ENCODE assay signal across 17 cellular contexts in genomic region chr2:120761911-120762310, GRCh38. TPM values are rescaled to one million over a fixed set of nuclear protein-coding genes. Genes with fewer than 3 reads are reported as not detected.
DNase-seq lines count a peak whose midpoint lies in the region; ATAC-seq and TF ChIP-seq lines count a peak whose summit lies in the region.
"Had no signal": no experiment of that assay in that cellular context is flagged by ENCODE, and none has a peak within 500 bp of the region (broad histone marks: within the 10 kb centered on the region; RNA-seq: fewer than 3 reads in every experiment).

No MANE protein-coding gene starts in this region.

- H3K14ac ChIP-seq in H9 (ENCODE audit: insufficient read depth, low read length), result no peak overlapping the region
- peak overlapping the region; percentile 34; the same call in 1 of the 2 replicates for H3K14ac ChIP-seq in IMR-90 (replicated peaks; ENCODE audit: low read depth, low read length)

- peaks cover 43% of the 10 kb centered on the region; the same call in 1 of the 2 replicates for H3K79me2 ChIP-seq in H9 (ENCODE audit: insufficient read depth, low read length)

- H3K9me3 ChIP-seq in H9 (ENCODE audit: control insufficient read depth, low read depth, low read length), result no peaks in the 10 kb centered on the region
- H3K9me3 ChIP-seq in IMR-90 (ENCODE audit: control insufficient read depth, insufficient read depth, low read length), result no peaks in the 10 kb centered on the region
- H3K9me3 ChIP-seq in sigmoid colon, result no peaks in the 10 kb centered on the region

- no peaks in the 10 kb centered on the region for H3K27me3 ChIP-seq in H9 (ENCODE audit: insufficient read depth, low read length)
- H3K27me3 ChIP-seq in IMR-90 (ENCODE audit: control insufficient read depth, insufficient read depth, low read length), result no peaks in the 10 kb centered on the region
- no peaks in the 10 kb centered on the region for H3K27me3 ChIP-seq in sigmoid colon
- H3K27me3 ChIP-seq: BLaER1 treated with 17β-estradiol and CSF1 and Interleukin-3, amounts not matched to agents 10 nM and 100 nM had no signal

- H3K23me2 ChIP-seq in H9 (ENCODE audit: insufficient read length, low read depth, low read length, poor library complexity, severe bottlenecking), result no peaks in the 10 kb centered on the region

- H3K4ac ChIP-seq in H9 (ENCODE audit: low read depth, low read length), result no peak overlapping the region
- peak overlapping the region; percentile 97 for H3K4ac ChIP-seq in IMR-90 (ENCODE audit: low read depth, low read length)

- H3K4me3 ChIP-seq in IMR-90 (ENCODE audit: insufficient read depth, low read depth, low read length) (no peak overlapping the region), sigmoid colon (no peak overlapping the region)
- H3K4me3 ChIP-seq: BLaER1 treated with 17β-estradiol and CSF1 and Interleukin-3, amounts not matched to agents 10 nM and 100 nM; GM12878; GM23338; K562; PC-9 had no signal

- CTCF ChIA-PET in IMR-90 (lab: Yijun Ruan, JAX), result no interaction called here

- intact Hi-C loops in IMR-90 (cut with micrococcal nuclease) (no loop called here), sigmoid colon (cut with DNase I) (no loop called here)

- H2BK20ac ChIP-seq in H9 (ENCODE audit: low read depth, low read length, poor library complexity, severe bottlenecking) (no peak overlapping the region), IMR-90 (ENCODE audit: low read depth, low read length) (no peak overlapping the region)

- in situ Hi-C loops in IMR-90 (cut with MboI; ENCODE audit: low sequenced_read_pairs), result no loop called here

- no peaks in the 10 kb centered on the region for H3K9me3 Mint-ChIP-seq in H9
- H3K9me3 Mint-ChIP-seq: GM23338 had no signal

- BruUV-seq in IMR-90 (replicated peaks; lab: Mats Ljungman, UMichigan), result no TSS peak

- H2BK5ac ChIP-seq in H9 (ENCODE audit: insufficient read length, low read length), result no peak overlapping the region
- H2BK5ac ChIP-seq in IMR-90 (ENCODE audit: low read depth, low read length, poor library complexity, severe bottlenecking), result no peak overlapping the region

- H3K4me1 ChIP-seq in H9 (ENCODE audit: insufficient read depth, low read length), result peaks cover 30% of the 10 kb centered on the region
- H3K4me1 ChIP-seq in IMR-90 (ENCODE audit: control insufficient read depth, insufficient read depth, low read length), result peaks cover 75% of the 10 kb centered on the region
- peaks cover 0 to 60% (median 48%) of the 10 kb centered on the region in 4 donors for H3K4me1 ChIP-seq in sigmoid colon

- H3K27ac ChIP-seq in H9 (ENCODE audit: insufficient read length, low read depth, low read length) (no peak overlapping the region), IMR-90 (ENCODE audit: insufficient read depth, low read length) (no peak overlapping the region), sigmoid colon (no peak overlapping the region)
- H3K27ac ChIP-seq: BLaER1 treated with 17β-estradiol and CSF1 and Interleukin-3, amounts not matched to agents 10 nM and 100 nM; PC-9 had no signal

- no peak for TF ChIP-seq RAD21 in IMR-90 (IDR thresholded peaks at IDR 0.05; ENCODE audit: low read length)

- WGBS in H9 (ENCODE audit: extremely low coverage, insufficient read length, low lambda C conversion rate), result no CpG with 5 or more reads among the region's 5 CpGs
- WGBS in IMR-90 (ENCODE audit: extremely low coverage in 2 of 2, insufficient read length in 1 of 2), 2 experiments, result 94% methylated on average over 3 of the region's 5 CpGs; no CpG with 5 or more reads in 1 of the 2 experiments
- 89 to 92% methylated on average over 5 of the region's 5 CpGs for WGBS in sigmoid colon, 2 donors

- H3K23ac ChIP-seq in H9 (ENCODE audit: insufficient read length, low read depth, low read length), result no peak overlapping the region
- no peak overlapping the region for H3K23ac ChIP-seq in IMR-90 (ENCODE audit: low read depth, low read length)

- H2AFZ ChIP-seq in H9 (ENCODE audit: low read length) (no peak overlapping the region), IMR-90 (replicated peaks; ENCODE audit: low read length, poor library complexity) (no peak overlapping the region)
- H2AFZ ChIP-seq: GM23338, PC-9 had no signal

- H4K20me1 ChIP-seq in H9 (ENCODE audit: control insufficient read depth, insufficient read depth, insufficient read length) (no peaks in the 10 kb centered on the region), IMR-90 (ENCODE audit: insufficient read depth, low read length) (peaks cover 42% of the 10 kb centered on the region)
- H4K20me1 ChIP-seq: BLaER1 treated with 17β-estradiol and CSF1 and Interleukin-3, amounts not matched to agents 10 nM and 100 nM had no signal

- no peak for ATAC-seq in IMR-90 (ENCODE audit: low read depth)
- ATAC-seq: CD8-positive, alpha-beta T cell; GM12878; GM23338; K562 had no signal

- no peak for TF ChIP-seq EP300 in sigmoid colon (IDR thresholded peaks at IDR 0.05)

- peaks cover 5% of the 10 kb centered on the region for H3K79me1 ChIP-seq in H9 (ENCODE audit: insufficient read depth, low read depth, low read length, poor library complexity, severe bottlenecking)
- H3K79me1 ChIP-seq in IMR-90 (ENCODE audit: low read depth in 1 of 2, low read length in 2 of 2), result peaks cover 20 to 90% of the 10 kb centered on the region in 2 experiments; a peak in 3 of 4 replicates

- POLR2A ChIA-PET in IMR-90 (lab: Charles Lee; ENCODE audit: unreplicated experiment), result no interaction called here

- H3K36me3 Mint-ChIP-seq in H9 (ENCODE audit: insufficient read depth in 1 of 3, low read depth in 3 of 3), result no peaks in the 10 kb centered on the region; a peak in 1 of 7 replicates
- H3K36me3 Mint-ChIP-seq: CD8-positive, alpha-beta T cell had no signal

- H3K9ac ChIP-seq in H9 (ENCODE audit: extremely low read depth, insufficient read length, low read length) (no peak overlapping the region), IMR-90 (ENCODE audit: low read depth, low read length) (no peak overlapping the region)
- H3K9ac ChIP-seq: BLaER1 treated with 17β-estradiol and CSF1 and Interleukin-3, amounts not matched to agents 10 nM and 100 nM had no signal

- H2BK15ac ChIP-seq in H9 (ENCODE audit: low read depth, low read length), result no peak overlapping the region
- H2BK15ac ChIP-seq in IMR-90 (ENCODE audit: low read depth, low read length), result no peak overlapping the region

- peaks cover 79% of the 10 kb centered on the region for H3K9me1 ChIP-seq in IMR-90 (ENCODE audit: insufficient read depth, low read length)

- no peak overlapping the region for H3K56ac ChIP-seq in H9 (ENCODE audit: insufficient read length, low read depth, low read length)
- H3K56ac ChIP-seq in IMR-90 (ENCODE audit: extremely low read depth, insufficient read depth, low read length), result no peak overlapping the region

- H2AK5ac ChIP-seq in H9 (ENCODE audit: insufficient read length, low read length), result no peak overlapping the region
- no peak overlapping the region for H2AK5ac ChIP-seq in IMR-90 (ENCODE audit: low read depth, low read length)

- no peak overlapping the region for H3K27ac Mint-ChIP-seq in H9
- H3K27ac Mint-ChIP-seq: CD8-positive, alpha-beta T cell; GM23338 had no signal

- DNase-seq in H9, result peak; percentile 19
- no peak for DNase-seq in IMR-90
- DNase-seq in islet precursor cell, result peak; percentile 50
- DNase-seq in sigmoid colon, result peak; percentile 40
- no peak for DNase-seq in NCI-H510A (lab: John Stamatoyannopoulos, UW)
- no peak for DNase-seq in NOMO-1 treated with dmso at 0.1 percent for 144 hours (lab: John Stamatoyannopoulos, UW; ENCODE audit: unreplicated experiment)
- no peak for DNase-seq in RKO (ENCODE audit: low spot score)
- DNase-seq: Calu3; CD8-positive, alpha-beta T cell; NCI-H1105 treated with DMSO at 0.1 percent for 48 hours; NCI-H1694 treated with DMSO at 0.1 percent for 48 hours; NCI-H524; PC-9 had no signal

- no peak overlapping the region for H2BK12ac ChIP-seq in H9 (ENCODE audit: insufficient read length, low read depth, low read length)

- H3K4me1 Mint-ChIP-seq in H9, result peaks cover 83 to 89% of the 10 kb centered on the region in 2 experiments

- H4K8ac ChIP-seq in H9 (replicated peaks; ENCODE audit: insufficient read length, low read depth, low read length) (no peak overlapping the region), IMR-90 (ENCODE audit: low read depth in 2 of 2, low read length in 2 of 2) (no peak overlapping the region; a peak in 1 of 4 replicates)

- dilution Hi-C loops in IMR-90 (cut with HindIII; ENCODE audit: low sequenced_read_pairs, unreplicated experiment), result no loop called here

- H2BK120ac ChIP-seq in H9 (ENCODE audit: low read depth, low read length, poor library complexity, severe bottlenecking), result no peak overlapping the region
- H2BK120ac ChIP-seq in IMR-90 (ENCODE audit: low read depth, low read length), result no peak overlapping the region

- H3K4me3 Mint-ChIP-seq in H9, result no peak overlapping the region
- H3K4me3 Mint-ChIP-seq: CD8-positive, alpha-beta T cell; GM23338 had no signal

- H3T11ph ChIP-seq in H9 (ENCODE audit: low read length), result no peak overlapping the region

- H3K18ac ChIP-seq in H9 (ENCODE audit: insufficient read length, low read depth, low read length) (no peak overlapping the region), IMR-90 (ENCODE audit: low read depth, low read length) (no peak overlapping the region)

- H2AK9ac ChIP-seq in IMR-90 (replicated peaks; ENCODE audit: low read depth, low read length, poor library complexity), result no peak overlapping the region

- H4K5ac ChIP-seq in H9 (ENCODE audit: insufficient read length, low read depth, low read length) (no peak overlapping the region), IMR-90 (ENCODE audit: low read depth, low read length) (no peak overlapping the region)

- H3K27me3 Mint-ChIP-seq in H9 (ENCODE audit: low read depth), result no peaks in the 10 kb centered on the region; the same call in 1 of the 2 replicates

- TF ChIP-seq POLR2A in IMR-90 (IDR thresholded peaks at IDR 0.05; ENCODE audit: low read depth, low read length) (no peak), sigmoid colon (IDR thresholded peaks at IDR 0.05) (no peak)

- no peak overlapping the region for H3K4me2 ChIP-seq in H9 (ENCODE audit: insufficient read depth, insufficient read length, low read length)
- no peak overlapping the region for H3K4me2 ChIP-seq in IMR-90 (ENCODE audit: low read depth, low read length)
- H3K4me2 ChIP-seq: BLaER1 treated with 17β-estradiol and CSF1 and Interleukin-3, amounts not matched to agents 10 nM and 100 nM; PC-9 had no signal

- H4K91ac ChIP-seq in H9 (ENCODE audit: insufficient read length, low read depth, low read length) (no peak overlapping the region), IMR-90 (ENCODE audit: insufficient read depth, low read depth, low read length) (peak overlapping the region; percentile 48; the same call in 1 of the 2 replicates)

- TF ChIP-seq CTCF in H9 (conservative IDR thresholded peaks at IDR 0.05) (no peak), IMR-90 (conservative IDR thresholded peaks at IDR 0.05; ENCODE audit: low read depth, low read length) (no peak), sigmoid colon (IDR thresholded peaks at IDR 0.05) (no peak)

- H3K36me3 ChIP-seq in IMR-90 (ENCODE audit: control insufficient read depth, insufficient read depth, low read length) (no peaks in the 10 kb centered on the region), sigmoid colon (no peaks in the 10 kb centered on the region)
- H3K36me3 ChIP-seq: BLaER1 treated with 17β-estradiol and CSF1 and Interleukin-3, amounts not matched to agents 10 nM and 100 nM had no signal

RNA-seq across cellular contexts. Expression of gene GLI2, which starts 26.2 kb away (rescaled TPM):
- total RNA-seq in H9 (2021), result 56.7 and 59.3 TPM in 2 replicates
- total RNA-seq in IMR-90 (2012; rRNA removed), result 3.8 and 4.7 TPM in 2 replicates
- 26.0 and 31.5 TPM in 2 replicates for polyA plus RNA-seq in IMR-90 (2012; rRNA removed)
- polyA plus RNA-seq in IMR-90 (2012; cell fraction: cytosol; rRNA removed), result 7.6 and 16.7 TPM in 2 replicates
- polyA plus RNA-seq in IMR-90 (2012; cell fraction: nucleus; rRNA removed; ENCODE audit: low replicate concordance), result 57.0 and 124 TPM in 2 replicates
- total RNA-seq in sigmoid colon, result 1 to 10 TPM; 2.1 to 6.4 (median 2.9) TPM
- polyA plus RNA-seq in sigmoid colon, result under 1 TPM; 0.23 to 0.76 (median 0.60) TPM
- total RNA-seq: CD8-positive, alpha-beta T cell; GM12878 had no signal
- polyA plus RNA-seq: K562 had no signal

Comparison
In these comparisons a context has a peak if more than half of its experiments do, and no peak if none do; other contexts are left out.
1. DNase-seq: peak in H9 (single experiment), islet precursor cell (single experiment) and sigmoid colon (single experiment); none in IMR-90 (single experiment), NCI-H510A (single experiment), NOMO-1 treated with dmso at 0.1 percent for 144 hours (single experiment) and RKO (single experiment).